In genomic region chr10:133128126-133129081, GRCh38 we compare ENCODE assay signal across 29 cellular contexts. TPM values are rescaled to one million over a fixed set of nuclear protein-coding genes. Genes with fewer than 3 reads are reported as not detected.
DNase-seq lines count a peak whose midpoint lies in the region; ATAC-seq, FAIRE-seq and TF ChIP-seq lines count a peak whose summit lies in the region.
"Had no signal": no experiment of that assay in that cellular context is flagged by ENCODE, and none has a peak within 500 bp of the region (broad histone marks: within the 10 kb centered on the region; RNA-seq: fewer than 3 reads in every experiment).

No MANE protein-coding gene starts in this region.

- no peak for FAIRE-seq in K562 (lab: Jason Lieb, UNC)
- FAIRE-seq: bronchial epithelial cell had no signal

- peaks cover 0 to 31% (median 0%) of the 10 kb centered on the region in 9 donors for H3K27me3 ChIP-seq in heart left ventricle
- H3K27me3 ChIP-seq in heart right ventricle = peaks cover 0 to 37% (median 28%) of the 10 kb centered on the region in 7 donors
- peaks cover 0 to 26% of the 10 kb centered on the region in 2 experiments; a peak in 3 of 5 replicates for H3K27me3 ChIP-seq in K562 (ENCODE audit: control insufficient read depth in 2 of 2, insufficient read depth in 2 of 2, low read length in 2 of 2)
- no peaks in the 10 kb centered on the region for H3K27me3 ChIP-seq in upper lobe of left lung
- peaks cover 3% of the 10 kb centered on the region for H3K27me3 ChIP-seq in prostate gland (replicated peaks; ENCODE audit: insufficient read depth)
- H3K27me3 ChIP-seq: colonic mucosa had no signal

- intact Hi-C loops in heart left ventricle (cut with DNase I) = loop anchor here in 5 of 10 donors (10.0 kb wide), 6 partner anchors 184 to 674 kb away; partner anchors contain the start of gene CFAP46 (in 1 of the 5)
- intact Hi-C loops in heart right ventricle (cut with DNase I) = loop anchor here in 5 of 10 donors (10.0 kb wide), 4 partner anchors 184 to 444 kb away; partner anchors contain the start of gene CFAP46 (in 1 of the 5)
- intact Hi-C loops in K562 (cut with micrococcal nuclease) = no loop called here
- intact Hi-C loops in prostate gland (cut with DNase I) = loop anchor here (10.0 kb wide), 1 partner anchor 294 kb away; no protein-coding TSS in a partner anchor

- 95 to 98% (median 96%) methylated on average over 69 to 84 of the region's 84 CpGs for WGBS in heart left ventricle, 4 donors
- 96 to 97% methylated on average over 80 to 84 of the region's 84 CpGs for WGBS in heart right ventricle, 2 donors
- 84% methylated on average over 27 of the region's 84 CpGs for WGBS in K562 (ENCODE audit: insufficient coverage, low coverage, missing lambda C conversion rate)
- WGBS in upper lobe of left lung, 2 donors = 94 to 98% methylated on average over 12 to 80 of the region's 84 CpGs
- WGBS in prostate gland = 95% methylated on average over 84 of the region's 84 CpGs

- TF ChIP-seq RAD21 in K562 (CRISPR knock-in tag; conservative IDR thresholded peaks at IDR 0.05 in 1 of 2, IDR thresholded peaks at IDR 0.05 in 1 of 2) = no peak

- H3K9me3 ChIP-seq in heart left ventricle (no peaks in the 10 kb centered on the region), heart right ventricle (no peaks in the 10 kb centered on the region), K562 (replicated peaks; ENCODE audit: control insufficient read depth, insufficient read depth, low read depth, low read length) (no peaks in the 10 kb centered on the region), upper lobe of left lung (peaks cover 0 to 4% (median 0%) of the 10 kb centered on the region in 4 donors), prostate gland (no peaks in the 10 kb centered on the region)
- H3K9me3 ChIP-seq: colonic mucosa, neutrophil, SK-N-SH had no signal

- no peak for TF ChIP-seq CTCF in heart left ventricle (IDR thresholded peaks at IDR 0.05)
- no peak for TF ChIP-seq CTCF in heart right ventricle (IDR thresholded peaks at IDR 0.05)
- no peak for TF ChIP-seq CTCF in K562 (IDR thresholded peaks at IDR 0.05 in 2 of 3, conservative IDR thresholded peaks at IDR 0.05 in 1 of 3; ENCODE audit: insufficient read depth in 2 of 3, low read depth in 1 of 3, low read length in 3 of 3)
- no peak for TF ChIP-seq CTCF in upper lobe of left lung (IDR thresholded peaks at IDR 0.05)
- no peak for TF ChIP-seq CTCF in prostate gland (IDR thresholded peaks at IDR 0.05)

- CTCF ChIA-PET in K562 (lab: Yijun Ruan, JAX; ENCODE audit: low intra/inter-chr PET ratio) = no interaction called here

- DNase-seq in heart left ventricle (peak in 4 of 5 donors; percentile 14 to 47 (median 18)), heart right ventricle (no peak), K562 (ENCODE audit: extremely low read depth in 1 of 4, low spot score in 3 of 4) (no peak), mesenteric fat pad (ENCODE audit: low spot score) (peak; percentile 88), upper lobe of left lung (peak; percentile 16 to 81), prostate gland (ENCODE audit: low spot score) (no peak)
- DNase-seq: effector memory CD8-positive, alpha-beta T cell; foreskin fibroblast; mesendoderm; NCI-H1417; NCI-H2081 treated with DMSO at 0.1 percent for 48 hours; NCI-H345; NCI-H774 had no signal

- H3K36me3 ChIP-seq in heart left ventricle = no peaks in the 10 kb centered on the region
- no peaks in the 10 kb centered on the region for H3K36me3 ChIP-seq in heart right ventricle
- H3K36me3 ChIP-seq in K562 (ENCODE audit: control insufficient read depth, insufficient read depth, low read length) = no peaks in the 10 kb centered on the region
- H3K36me3 ChIP-seq in upper lobe of left lung = no peaks in the 10 kb centered on the region
- no peaks in the 10 kb centered on the region for H3K36me3 ChIP-seq in prostate gland
- H3K36me3 ChIP-seq: colonic mucosa, neutrophil had no signal

- no peak for TF ChIP-seq POLR2A in heart left ventricle (IDR thresholded peaks at IDR 0.05)
- TF ChIP-seq POLR2A in K562 (conservative IDR thresholded peaks at IDR 0.05) = no peak
- no peak for TF ChIP-seq POLR2A in upper lobe of left lung (IDR thresholded peaks at IDR 0.05)
- no peak for TF ChIP-seq POLR2A in prostate gland (IDR thresholded peaks at IDR 0.05)

- H3K4me2 ChIP-seq in K562 (ENCODE audit: insufficient read depth, low read length) = no peak overlapping the region
- H3K4me2 ChIP-seq: SK-N-SH, smooth muscle cell had no signal

- no peaks in the 10 kb centered on the region for H4K20me1 ChIP-seq in K562 (replicated peaks; ENCODE audit: control insufficient read depth, insufficient read depth, low read length)

- H3K9me1 ChIP-seq in K562 (ENCODE audit: control insufficient read depth, insufficient read depth, low read length) = no peaks in the 10 kb centered on the region

- in situ Hi-C loops in K562 (cut with MboI) = no loop called here

- no peaks in the 10 kb centered on the region for H3K79me2 ChIP-seq in K562 (ENCODE audit: control insufficient read depth, insufficient read depth, low read length)

- TF ChIP-seq EP300 in K562 (IDR thresholded peaks at IDR 0.05; ENCODE audit: low read length) (no peak), upper lobe of left lung (IDR thresholded peaks at IDR 0.05) (no peak)

- POLR2A ChIA-PET in K562 (lab: Yijun Ruan, JAX) = interaction anchor here (0.8 kb wide), 1 partner anchor 117 kb away, joined by 4 read pairs; no protein-coding TSS in a partner anchor

- no peak overlapping the region for H3K4me3 ChIP-seq in heart left ventricle
- H3K4me3 ChIP-seq in heart right ventricle = no peak overlapping the region
- no peak overlapping the region for H3K4me3 ChIP-seq in K562
- H3K4me3 ChIP-seq in upper lobe of left lung = no peak overlapping the region
- H3K4me3 ChIP-seq in prostate gland = no peak overlapping the region
- H3K4me3 ChIP-seq: colonic mucosa, smooth muscle cell had no signal

- ATAC-seq in heart left ventricle = no peak
- no peak for ATAC-seq in heart right ventricle
- no peak for ATAC-seq in K562
- ATAC-seq in upper lobe of left lung (ENCODE audit: low FRiP score in 2 of 2) = no peak
- ATAC-seq in HG03354 (IDR thresholded peaks at IDR 0.05; ENCODE audit: poor library complexity, severe bottlenecking, unreplicated experiment) = no peak
- no peak for ATAC-seq in activated CD4-positive, CD25-positive, alpha-beta regulatory T cell treated with anti-CD3 and anti-CD28 coated beads, Interleukin-2, amount 50 U/mL, for 24 hours
- ATAC-seq: effector memory CD8-positive, alpha-beta T cell had no signal

- H3K4me1 ChIP-seq in heart left ventricle (peaks cover 0 to 12% (median 0%) of the 10 kb centered on the region in 12 donors), heart right ventricle (peaks cover 0 to 6% (median 0%) of the 10 kb centered on the region in 9 donors), K562 (replicated peaks in 1 of 2; ENCODE audit: control insufficient read depth in 2 of 2, insufficient read depth in 2 of 2, low read length in 2 of 2) (peaks cover 0 to 29% of the 10 kb centered on the region in 2 experiments; a peak in 3 of 5 replicates), upper lobe of left lung (peaks cover 0 to 3% (median 0%) of the 10 kb centered on the region in 4 donors), prostate gland (replicated peaks) (no peaks in the 10 kb centered on the region)
- H3K4me1 ChIP-seq: colonic mucosa had no signal

- no peak overlapping the region for H2AFZ ChIP-seq in K562 (ENCODE audit: low read depth, low read length)

- H3K9ac ChIP-seq in K562 (ENCODE audit: insufficient read depth in 1 of 2, low read depth in 2 of 2, low read length in 2 of 2) = no peak overlapping the region
- H3K9ac ChIP-seq: SK-N-SH had no signal

- no TSS peak for BruUV-seq in K562 (replicated peaks; lab: Mats Ljungman, UMichigan)

- H3K27ac ChIP-seq in heart left ventricle (no peak overlapping the region), heart right ventricle (no peak overlapping the region), K562 (ENCODE audit: extremely low read depth, low read depth, low read length) (no peak overlapping the region), upper lobe of left lung (no peak overlapping the region), prostate gland (no peak overlapping the region)
- H3K27ac ChIP-seq: C4-2B, colonic mucosa, neutrophil had no signal

RNA-seq across cellular contexts. Expression of gene KNDC1, which starts 31.6 kb away (rescaled TPM):
- total RNA-seq in heart left ventricle = 1 to 10 TPM in 1 of 9 donors, under 1 TPM in 6, not detected in 2; 0.05 to 2.9 (median 0.13) TPM
- polyA plus RNA-seq in heart left ventricle = under 1 TPM in 1 of 2 donors, not detected in 1; 0.04 TPM
- under 1 TPM in 8 of 10 donors, not detected in 2; 0.04 to 0.88 (median 0.20) TPM for total RNA-seq in heart right ventricle
- polyA plus RNA-seq in heart right ventricle = under 1 TPM in 1 of 2 donors, not detected in 1; 0.07 TPM
- total RNA-seq in K562 (2011; cell fraction: chromatin; rRNA removed; ENCODE audit: low replicate concordance) = 0.86 TPM in 1 of 2 replicates, not detected in the other
- total RNA-seq in K562 (2011; cell fraction: nucleolus; rRNA removed) = 1.5 and 1.8 TPM in 2 replicates
- 2.1 TPM in 1 of 2 replicates, not detected in the other for total RNA-seq in K562 (2011; cell fraction: nucleoplasm; rRNA removed)
- total RNA-seq in K562 (2014; rRNA removed) = under 0.01 TPM in 1 of 2 replicates, not detected in the other
- total RNA-seq in K562 (2014; rRNA removed; fragmentation: Illumina TruSeq; extraction: Trizol) = not detected in 2 replicates
- total RNA-seq in K562 (2015; rRNA removed; fragmentation: Illumina TruSeq; extraction: Trizol) = not detected in 2 replicates
- 0.11 TPM in 1 of 2 replicates, not detected in the other for total RNA-seq in K562 (2021)
- polyA plus RNA-seq in K562 (2011; rRNA removed) = 0.20 and 0.26 TPM in 2 replicates
- 0.04 and 0.18 TPM in 2 replicates for polyA plus RNA-seq in K562 (2011; cell fraction: cytosol; rRNA removed)
- polyA plus RNA-seq in K562 (2011; cell fraction: nucleus; rRNA removed) = 0.52 and 2.3 TPM in 2 replicates
- 0.07 and 1.1 TPM in 2 replicates for polyA plus RNA-seq in K562 (2012)
- not detected in 2 replicates for polyA plus RNA-seq in K562 (2014; fragmentation: Illumina TruSeq; extraction: Trizol)
- polyA plus RNA-seq in K562 (2014; fragmentation: Nextera tagmentation; extraction: Ambion mirVana) = not detected
- 0.07 TPM in 1 of 2 replicates, not detected in the other for polyA plus RNA-seq in K562 (2014; rRNA removed)
- not detected in 2 replicates for polyA minus RNA-seq in K562 (2011; rRNA and poly(A)+ RNA removed)
- not detected in 2 replicates for polyA minus RNA-seq in K562 (2011; cell fraction: cytosol; rRNA and poly(A)+ RNA removed)
- polyA minus RNA-seq in K562 (2011; cell fraction: nucleus; rRNA and poly(A)+ RNA removed) = 0.11 and 0.27 TPM in 2 replicates
- total RNA-seq in mesenteric fat pad = 0.13 TPM
- total RNA-seq in upper lobe of left lung = 10 to 100 TPM in 4 of 6 donors, 1 to 10 TPM in 2; 7.1 to 30.3 (median 15.5) TPM
- total RNA-seq in prostate gland = 10 to 100 TPM in 1 of 2 donors, 1 to 10 TPM in 1; 1.5 to 10.8 TPM
- total RNA-seq: activated CD4-positive, alpha-beta T cell treated with anti-CD3 and anti-CD28 coated beads for 36 hours; myocyte; RPMI7951 had no signal

RNA-seq across cellular contexts. Expression of gene ADGRA1, which starts 40.7 kb away (rescaled TPM):
- total RNA-seq in heart left ventricle = under 1 TPM in 2 of 9 donors, not detected in 7; 0.13 to 0.19 TPM
- polyA plus RNA-seq in heart left ventricle = under 1 TPM in 1 of 2 donors, not detected in 1; 0.03 TPM
- under 1 TPM in 5 of 10 donors, not detected in 5; 0.09 to 0.21 (median 0.11) TPM for total RNA-seq in heart right ventricle
- under 1 TPM in 1 of 2 donors, not detected in 1; under 0.01 TPM for polyA plus RNA-seq in heart right ventricle
- total RNA-seq in K562 (2011; cell fraction: chromatin; rRNA removed; ENCODE audit: low replicate concordance) = 0.14 TPM in 1 of 2 replicates, not detected in the other
- not detected in 2 replicates for total RNA-seq in K562 (2011; cell fraction: nucleolus; rRNA removed)
- total RNA-seq in K562 (2011; cell fraction: nucleoplasm; rRNA removed) = not detected in 2 replicates
- not detected in 2 replicates for total RNA-seq in K562 (2014; rRNA removed)
- total RNA-seq in K562 (2014; rRNA removed; fragmentation: Illumina TruSeq; extraction: Trizol) = not detected in 2 replicates
- total RNA-seq in K562 (2015; rRNA removed; fragmentation: Illumina TruSeq; extraction: Trizol) = not detected in 2 replicates
- total RNA-seq in K562 (2021) = not detected in 2 replicates
- polyA plus RNA-seq in K562 (2011; rRNA removed) = not detected in 2 replicates
- polyA plus RNA-seq in K562 (2011; cell fraction: cytosol; rRNA removed) = 0.01 TPM in 1 of 2 replicates, not detected in the other
- not detected in 2 replicates for polyA plus RNA-seq in K562 (2011; cell fraction: nucleus; rRNA removed)
- not detected in 2 replicates for polyA plus RNA-seq in K562 (2012)
- polyA plus RNA-seq in K562 (2014; fragmentation: Illumina TruSeq; extraction: Trizol) = not detected in 2 replicates
- not detected for polyA plus RNA-seq in K562 (2014; fragmentation: Nextera tagmentation; extraction: Ambion mirVana)
- not detected in 2 replicates for polyA plus RNA-seq in K562 (2014; rRNA removed)
- polyA minus RNA-seq in K562 (2011; rRNA and poly(A)+ RNA removed) = 0.15 TPM in 1 of 2 replicates, not detected in the other
- not detected in 2 replicates for polyA minus RNA-seq in K562 (2011; cell fraction: cytosol; rRNA and poly(A)+ RNA removed)
- not detected in 2 replicates for polyA minus RNA-seq in K562 (2011; cell fraction: nucleus; rRNA and poly(A)+ RNA removed)
- total RNA-seq in mesenteric fat pad = not detected
- total RNA-seq in upper lobe of left lung = 1 to 10 TPM in 1 of 6 donors, under 1 TPM in 4, not detected in 1; 0.30 to 1.0 (median 0.39) TPM
- under 1 TPM; 0.14 to 0.23 TPM for total RNA-seq in prostate gland
- total RNA-seq: activated CD4-positive, alpha-beta T cell treated with anti-CD3 and anti-CD28 coated beads for 36 hours; activated CD8-positive, alpha-beta T cell treated with anti-CD3 and anti-CD28 coated beads, Interleukin-2, amount 10 ng/mL, durations not matched to agents 7 days and 5 days; bronchial epithelial cell; Calu3; colonic mucosa; esophagus mucosa; RPMI7951; smooth muscle cell; T-helper 17 cell; urinary bladder had no signal
- polyA plus RNA-seq: SK-N-SH, smooth muscle cell had no signal

Comparison
In these comparisons a context has a peak if more than half of its experiments do, and no peak if none do; other contexts are left out.
1. DNase-seq: peak in heart left ventricle (4 of 5), mesenteric fat pad (single experiment) and upper lobe of left lung (2 of 2); none in heart right ventricle (0 of 2), K562 (0 of 4) and prostate gland (single experiment).